In the genomic region with DNA sequence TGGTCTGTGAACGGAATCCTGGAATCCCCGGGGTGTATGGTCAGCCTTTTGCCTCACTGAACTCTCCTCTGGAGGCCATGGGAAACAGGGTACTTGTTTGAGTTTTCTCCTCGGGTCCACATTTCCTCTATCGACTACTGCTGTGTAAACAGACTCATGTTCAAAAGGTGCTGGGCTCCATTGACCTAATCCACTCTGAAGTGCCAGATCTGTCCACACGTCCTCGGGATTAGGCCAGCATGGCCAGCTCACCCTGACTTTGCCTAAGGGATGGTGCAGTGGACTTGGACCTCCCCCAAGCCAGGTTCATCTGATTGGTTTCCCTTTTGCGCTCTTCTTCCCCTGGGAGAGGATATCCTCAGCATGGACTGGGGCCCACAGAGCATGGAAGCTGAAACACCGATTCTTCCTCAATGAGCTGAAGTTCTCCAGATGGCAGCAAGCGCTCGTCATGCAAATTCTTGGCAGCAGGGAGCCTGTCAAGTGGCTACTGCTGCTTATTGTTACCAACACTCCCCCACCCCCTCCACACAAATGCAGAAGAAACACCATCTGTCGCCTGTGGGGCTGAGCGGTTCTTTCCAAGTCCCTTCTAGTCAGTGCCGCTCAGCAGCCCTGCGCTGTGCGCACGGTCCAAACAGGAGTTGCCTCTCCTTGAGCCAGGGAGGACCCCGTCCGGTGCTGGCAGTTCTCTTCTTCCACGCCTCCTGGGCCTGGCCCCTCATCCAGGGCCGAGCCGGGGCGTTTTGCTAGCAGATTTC, we compare ENCODE assay signal across 9 cellular contexts.
DNase-seq lines count a peak whose midpoint lies in the region; ATAC-seq and TF ChIP-seq lines count a peak whose summit lies in the region.
"Had no signal": no experiment of that assay in that cellular context is flagged by ENCODE, and none has a peak within 500 bp of the region (broad histone marks: within the 10 kb centered on the region; RNA-seq: fewer than 3 reads in every experiment).

No MANE protein-coding gene starts in this region.

- peak overlapping the region; percentile 52; the same call in 1 of the 2 replicates for H2AK5ac ChIP-seq in IMR-90 (ENCODE audit: low read depth, low read length)

- H4K8ac ChIP-seq in IMR-90 (ENCODE audit: low read depth in 2 of 2, low read length in 2 of 2) = peak overlapping the region; percentile 56 to 61

- peak overlapping the region; percentile 67 for H2AK9ac ChIP-seq in IMR-90 (replicated peaks; ENCODE audit: low read depth, low read length, poor library complexity)

- H3K36me3 Mint-ChIP-seq in activated naive CD8-positive, alpha-beta T cell treated with anti-CD3 and anti-CD28 coated beads, Interleukin-2, amount 50 U/mL, for 24 hours (ENCODE audit: low read depth) = no peaks in the 10 kb centered on the region
- H3K36me3 Mint-ChIP-seq in activated naive CD8-positive, alpha-beta T cell treated with anti-CD3 and anti-CD28 coated beads for 36 hours = no peaks in the 10 kb centered on the region

- H3K79me1 ChIP-seq in IMR-90 (ENCODE audit: low read depth in 1 of 2, low read length in 2 of 2) = no peaks in the 10 kb centered on the region

- BruUV-seq in IMR-90 (replicated peaks; lab: Mats Ljungman, UMichigan) = no TSS peak

- peak overlapping the region; percentile 90 for H3K14ac ChIP-seq in IMR-90 (replicated peaks; ENCODE audit: low read depth, low read length)

- H3K9me1 ChIP-seq in IMR-90 (ENCODE audit: insufficient read depth, low read length) = peaks cover 4% of the 10 kb centered on the region

- peaks cover 4% of the 10 kb centered on the region for H3K4me1 ChIP-seq in IMR-90 (ENCODE audit: control insufficient read depth, insufficient read depth, low read length)
- peaks cover 0 to 19% (median 0%) of the 10 kb centered on the region in 3 donors for H3K4me1 ChIP-seq in gastroesophageal sphincter
- peaks cover 19% of the 10 kb centered on the region for H3K4me1 ChIP-seq in neuron (ENCODE audit: insufficient read depth, low read length)

- TF ChIP-seq RAD21 in IMR-90 (IDR thresholded peaks at IDR 0.05; ENCODE audit: low read length) = no peak; the same call in 1 of the 2 replicates

- H2BK120ac ChIP-seq in IMR-90 (ENCODE audit: low read depth, low read length) = peak overlapping the region; percentile 86

- intact Hi-C loops in IMR-90 (cut with micrococcal nuclease) = loop anchor here (1.0 to 10.0 kb wide), 4 partner anchors 130 to 440 kb away; partner anchors contain the start of gene MARCKS

- H4K91ac ChIP-seq in IMR-90 (ENCODE audit: insufficient read depth, low read depth, low read length) = peak overlapping the region; percentile 85

- dilution Hi-C loops in IMR-90 (cut with HindIII; ENCODE audit: low sequenced_read_pairs, unreplicated experiment) = no loop called here

- 6% methylated on average over 7 of the region's 22 CpGs; no CpG with 5 or more reads in 1 of the 2 experiments for WGBS in IMR-90 (ENCODE audit: extremely low coverage in 2 of 2, insufficient read length in 1 of 2), 2 experiments
- WGBS in gastroesophageal sphincter (ENCODE audit: low coverage in 1 of 2), 2 donors = 14 to 50% methylated on average over 2 to 14 of the region's 22 CpGs

- H3K4me3 Mint-ChIP-seq in activated naive CD8-positive, alpha-beta T cell treated with anti-CD3 and anti-CD28 coated beads, Interleukin-2, amount 50 U/mL, for 24 hours = no peak overlapping the region
- H3K4me3 Mint-ChIP-seq in activated naive CD8-positive, alpha-beta T cell treated with anti-CD3 and anti-CD28 coated beads for 36 hours = no peak overlapping the region

- H3K4me3 ChIP-seq in IMR-90 (ENCODE audit: insufficient read depth, low read depth, low read length) (0 out of 2 replicates have a peak overlapping the region, but pooled peaks have one; percentile 0), gastroesophageal sphincter (peak overlapping the region; percentile 23 to 46), neuron (ENCODE audit: low read length) (peak overlapping the region; percentile 52)

- H3K9ac ChIP-seq in IMR-90 (ENCODE audit: low read depth, low read length) = peak overlapping the region; percentile 16; the same call in 1 of the 2 replicates

- TF ChIP-seq CTCF in IMR-90 (conservative IDR thresholded peaks at IDR 0.05; ENCODE audit: low read depth, low read length) (no peak), gastroesophageal sphincter (IDR thresholded peaks at IDR 0.05) (peak in 3 of 4 experiments; percentile 32 to 42 (median 33))

- peak; percentile 37 for TF ChIP-seq EP300 in gastroesophageal sphincter (IDR thresholded peaks at IDR 0.05)

- peak overlapping the region; percentile 94 for H2BK20ac ChIP-seq in IMR-90 (ENCODE audit: low read depth, low read length)

- peak overlapping the region; percentile 96 for H3K4ac ChIP-seq in IMR-90 (ENCODE audit: low read depth, low read length)

- no peaks in the 10 kb centered on the region for H4K20me1 ChIP-seq in IMR-90 (ENCODE audit: insufficient read depth, low read length)

- H2BK15ac ChIP-seq in IMR-90 (ENCODE audit: low read depth, low read length) = peak overlapping the region; percentile 63; the same call in 2 of the 3 replicates

- H3K27ac ChIP-seq in IMR-90 (ENCODE audit: insufficient read depth, low read length) (peak overlapping the region; percentile 74), gastroesophageal sphincter (peak overlapping the region; percentile 71 to 82 (median 75))
- H3K27ac ChIP-seq: 22Rv1 had no signal

- peak overlapping the region; percentile 46 for H4K5ac ChIP-seq in IMR-90 (ENCODE audit: low read depth, low read length)

- peak overlapping the region; percentile 65 for H3K4me2 ChIP-seq in IMR-90 (ENCODE audit: low read depth, low read length)

- POLR2A ChIA-PET in IMR-90 (lab: Charles Lee; ENCODE audit: unreplicated experiment) = interaction anchor here (0.5 kb wide), 1 partner anchor 8 kb away, joined by 3 read pairs; no protein-coding TSS in a partner anchor

- H3K27me3 ChIP-seq in IMR-90 (ENCODE audit: control insufficient read depth, insufficient read depth, low read length) (no peaks in the 10 kb centered on the region), gastroesophageal sphincter (no peaks in the 10 kb centered on the region), neuron (ENCODE audit: insufficient read depth, low read length) (no peaks in the 10 kb centered on the region)

- H3K27me3 Mint-ChIP-seq in activated naive CD8-positive, alpha-beta T cell treated with anti-CD3 and anti-CD28 coated beads, Interleukin-2, amount 50 U/mL, for 24 hours = peaks cover 3% of the 10 kb centered on the region
- peaks cover 14% of the 10 kb centered on the region for H3K27me3 Mint-ChIP-seq in activated naive CD8-positive, alpha-beta T cell treated with anti-CD3 and anti-CD28 coated beads for 36 hours

- H3K36me3 ChIP-seq in IMR-90 (ENCODE audit: control insufficient read depth, insufficient read depth, low read length) (no peaks in the 10 kb centered on the region), gastroesophageal sphincter (no peaks in the 10 kb centered on the region), neuron (ENCODE audit: insufficient read depth, low read length) (no peaks in the 10 kb centered on the region)

- peak overlapping the region; percentile 72 for H3K18ac ChIP-seq in IMR-90 (ENCODE audit: low read depth, low read length)

- no peaks in the 10 kb centered on the region for H3K9me3 ChIP-seq in IMR-90 (ENCODE audit: control insufficient read depth, insufficient read depth, low read length)
- no peaks in the 10 kb centered on the region for H3K9me3 ChIP-seq in gastroesophageal sphincter
- no peaks in the 10 kb centered on the region for H3K9me3 ChIP-seq in neuron (ENCODE audit: low read length)

- CTCF ChIA-PET in IMR-90 (lab: Yijun Ruan, JAX) = interaction anchor here (0.7 kb wide), 1 partner anchor 10 kb away, joined by 3 read pairs; no protein-coding TSS in a partner anchor

- peaks cover 2% of the 10 kb centered on the region for H3K4me1 Mint-ChIP-seq in activated naive CD8-positive, alpha-beta T cell treated with anti-CD3 and anti-CD28 coated beads, Interleukin-2, amount 50 U/mL, for 24 hours
- H3K4me1 Mint-ChIP-seq in activated naive CD8-positive, alpha-beta T cell treated with anti-CD3 and anti-CD28 coated beads for 36 hours = no peaks in the 10 kb centered on the region

- no peak overlapping the region for H3K27ac Mint-ChIP-seq in activated naive CD8-positive, alpha-beta T cell treated with anti-CD3 and anti-CD28 coated beads, Interleukin-2, amount 50 U/mL, for 24 hours
- H3K27ac Mint-ChIP-seq in activated naive CD8-positive, alpha-beta T cell treated with anti-CD3 and anti-CD28 coated beads for 36 hours = no peak overlapping the region

- no peaks in the 10 kb centered on the region for H3K9me3 Mint-ChIP-seq in activated naive CD8-positive, alpha-beta T cell treated with anti-CD3 and anti-CD28 coated beads, Interleukin-2, amount 50 U/mL, for 24 hours
- no peaks in the 10 kb centered on the region for H3K9me3 Mint-ChIP-seq in activated naive CD8-positive, alpha-beta T cell treated with anti-CD3 and anti-CD28 coated beads for 36 hours

- peak overlapping the region; percentile 79 for H3K23ac ChIP-seq in IMR-90 (ENCODE audit: low read depth, low read length)

- TF ChIP-seq POLR2A in IMR-90 (IDR thresholded peaks at IDR 0.05; ENCODE audit: low read depth, low read length) (no peak), gastroesophageal sphincter (IDR thresholded peaks at IDR 0.05) (peak in 1 of 2 donors; percentile 21)

- H3K56ac ChIP-seq in IMR-90 (ENCODE audit: extremely low read depth, insufficient read depth, low read length) = peak overlapping the region; percentile 47

- in situ Hi-C loops in IMR-90 (cut with MboI; ENCODE audit: low sequenced_read_pairs) = no loop called here

- ATAC-seq in activated naive CD8-positive, alpha-beta T cell treated with anti-CD3 and anti-CD28 coated beads, Interleukin-2, amount 50 U/mL, for 24 hours = peak; percentile 46
- ATAC-seq in IMR-90 (ENCODE audit: low read depth) (peak; percentile 83), SK-N-SH treated with all-trans-retinoic acid at 6 μM for 48 hours (peak; percentile 91), gastroesophageal sphincter (peak; percentile 92)

- no peak for DNase-seq in activated naive CD8-positive, alpha-beta T cell treated with anti-CD3 and anti-CD28 coated beads, Interleukin-2, amount 50 U/mL, for 24 hours
- DNase-seq in activated naive CD8-positive, alpha-beta T cell treated with anti-CD3 and anti-CD28 coated beads for 36 hours = no peak
- DNase-seq in IMR-90 = peak; percentile 92
- no peak for DNase-seq in 8988T
- no peak for DNase-seq in HK-2 (ENCODE audit: unreplicated experiment)

- H2BK5ac ChIP-seq in IMR-90 (ENCODE audit: low read depth, low read length, poor library complexity, severe bottlenecking) = peak overlapping the region; percentile 79

- H2AFZ ChIP-seq in IMR-90 (replicated peaks; ENCODE audit: low read length, poor library complexity) = peak overlapping the region; percentile 93
- peak overlapping the region; percentile 49 for H2AFZ ChIP-seq in neuron (ENCODE audit: low read depth, low read length)

TF ChIP-seq in IMR-90, 13 proteins besides CTCF, POLR2A, EP300 and RAD21 (continues in another document):
- TF ChIP-seq FOS (IDR thresholded peaks at IDR 0.05; ENCODE audit: low read depth, low read length) = no peak

Comparison
In these comparisons a context has a peak if more than half of its experiments do, and no peak if none do; other contexts are left out.
1. H3K4me3 ChIP-seq: peak in every context shown above with its lines; median percentile 52 in neuron; 34 in gastroesophageal sphincter; 0 in IMR-90.